1 cellular context compared by ENCODE assay signal in the genomic region with DNA sequence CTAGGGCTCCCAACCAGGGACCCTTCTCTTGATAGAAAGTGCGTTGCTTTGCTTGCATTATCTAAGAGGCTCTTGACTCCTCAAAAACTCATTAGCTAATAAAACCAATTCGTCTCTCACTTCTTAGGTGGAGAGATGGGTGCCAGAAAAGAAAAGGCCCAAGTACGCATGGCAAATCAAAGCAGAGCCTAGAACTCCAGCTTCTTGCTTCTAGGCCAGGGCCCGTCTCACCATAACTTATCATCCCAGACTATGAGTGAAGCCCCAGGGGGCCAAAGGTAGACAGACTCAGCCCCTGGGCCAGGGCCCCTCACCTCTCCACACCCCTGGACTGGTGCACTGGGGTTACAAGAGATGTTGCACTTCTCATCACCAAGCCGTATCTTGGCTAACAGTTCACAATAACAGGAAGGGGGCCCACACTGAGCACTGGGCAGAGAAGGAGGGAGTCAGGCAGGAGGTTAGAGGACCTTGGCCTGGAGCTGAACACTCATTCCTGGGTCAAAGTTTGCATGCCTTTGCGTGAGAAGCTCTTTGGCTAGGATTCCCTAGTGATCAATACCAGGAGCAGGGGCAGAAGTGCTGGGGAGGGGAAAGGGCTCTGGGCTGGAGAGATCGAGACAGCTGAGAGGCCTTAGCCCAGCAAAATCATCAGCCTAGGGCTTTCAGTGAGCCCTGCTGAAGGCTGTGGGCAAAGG.
TF ChIP-seq lines count a peak whose summit lies in the region.

No MANE protein-coding gene starts in this region.

TF ChIP-seq in HepG2, 621 proteins besides CTCF, POLR2A, EP300 and RAD21 (continued from another document and continues in another):
- no peak for TF ChIP-seq GRHL1 (CRISPR knock-in tag; conservative IDR thresholded peaks at IDR 0.05)
- peak; percentile 86; the same call in 1 of the 2 replicates for TF ChIP-seq REPIN1 (CRISPR knock-in tag; IDR thresholded peaks at IDR 0.05; ENCODE audit: borderline replicate concordance, low read depth)
- TF ChIP-seq ZNF253 (CRISPR knock-in tag; IDR thresholded peaks at IDR 0.05; ENCODE audit: borderline replicate concordance) = no peak
- no peak for TF ChIP-seq ATF6 (CRISPR knock-in tag; conservative IDR thresholded peaks at IDR 0.05)
- TF ChIP-seq MBD4 (IDR thresholded peaks at IDR 0.05; ENCODE audit: borderline replicate concordance, low read length) = no peak
- TF ChIP-seq, protein P1, sequence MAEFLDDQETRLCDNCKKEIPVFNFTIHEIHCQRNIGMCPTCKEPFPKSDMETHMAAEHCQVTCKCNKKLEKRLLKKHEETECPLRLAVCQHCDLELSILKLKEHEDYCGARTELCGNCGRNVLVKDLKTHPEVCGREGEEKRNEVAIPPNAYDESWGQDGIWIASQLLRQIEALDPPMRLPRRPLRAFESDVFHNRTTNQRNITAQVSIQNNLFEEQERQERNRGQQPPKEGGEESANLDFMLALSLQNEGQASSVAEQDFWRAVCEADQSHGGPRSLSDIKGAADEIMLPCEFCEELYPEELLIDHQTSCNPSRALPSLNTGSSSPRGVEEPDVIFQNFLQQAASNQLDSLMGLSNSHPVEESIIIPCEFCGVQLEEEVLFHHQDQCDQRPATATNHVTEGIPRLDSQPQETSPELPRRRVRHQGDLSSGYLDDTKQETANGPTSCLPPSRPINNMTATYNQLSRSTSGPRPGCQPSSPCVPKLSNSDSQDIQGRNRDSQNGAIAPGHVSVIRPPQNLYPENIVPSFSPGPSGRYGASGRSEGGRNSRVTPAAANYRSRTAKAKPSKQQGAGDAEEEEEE (CRISPR knock-in tag; IDR thresholded peaks at IDR 0.05; ENCODE audit: borderline replicate concordance) = no peak
- no peak for TF ChIP-seq STAG1 (CRISPR knock-in tag; IDR thresholded peaks at IDR 0.05)
- no peak for TF ChIP-seq HMG20B (CRISPR knock-in tag; conservative IDR thresholded peaks at IDR 0.05)
- TF ChIP-seq HBP1 (CRISPR knock-in tag; IDR thresholded peaks at IDR 0.05; ENCODE audit: low read depth) = no peak
- TF ChIP-seq CENPX (CRISPR knock-in tag; IDR thresholded peaks at IDR 0.05) = no peak
- TF ChIP-seq POGZ (CRISPR knock-in tag; IDR thresholded peaks at IDR 0.05) = peak; percentile 91
- TF ChIP-seq ELF3 (CRISPR knock-in tag; IDR thresholded peaks at IDR 0.05) = peak; percentile 87
- TF ChIP-seq ZNF34 (CRISPR knock-in tag; IDR thresholded peaks at IDR 0.05; ENCODE audit: borderline replicate concordance) = no peak
- TF ChIP-seq ARNT (IDR thresholded peaks at IDR 0.05) = peak; percentile 97; the same call in 1 of the 2 replicates
- no peak; the same call in 1 of the 2 replicates for TF ChIP-seq ZNF563 (CRISPR knock-in tag; IDR thresholded peaks at IDR 0.05)
- peak; percentile 50 for TF ChIP-seq ELF1 (CRISPR knock-in tag; IDR thresholded peaks at IDR 0.05)
- peak; percentile 98 for TF ChIP-seq SALL1 (CRISPR knock-in tag; IDR thresholded peaks at IDR 0.05)
- TF ChIP-seq ZNF737 (CRISPR knock-in tag; IDR thresholded peaks at IDR 0.05; ENCODE audit: borderline replicate concordance) = no peak
- TF ChIP-seq NFE2L1 (CRISPR knock-in tag; IDR thresholded peaks at IDR 0.05; ENCODE audit: borderline replicate concordance) = no peak
- no peak for TF ChIP-seq HNRNPUL1 (IDR thresholded peaks at IDR 0.05; ENCODE audit: low read depth, low read length)
- TF ChIP-seq ZBTB26 (CRISPR knock-in tag; IDR thresholded peaks at IDR 0.05; ENCODE audit: borderline replicate concordance) = no peak
- TF ChIP-seq MLX (CRISPR knock-in tag; IDR thresholded peaks at IDR 0.05) = peak; percentile 86
- peak; percentile 54; the same call in 1 of the 2 replicates for TF ChIP-seq SP5 (CRISPR knock-in tag; IDR thresholded peaks at IDR 0.05; ENCODE audit: borderline replicate concordance, low read depth)
- peak; percentile 63; the same call in 1 of the 2 replicates for TF ChIP-seq ZFY (CRISPR knock-in tag; IDR thresholded peaks at IDR 0.05)
- 0 out of 2 replicates have a peak, but pooled peaks have one; percentile 68 for TF ChIP-seq MIER2 (CRISPR knock-in tag; IDR thresholded peaks at IDR 0.05)
- no peak for TF ChIP-seq ZNF513 (CRISPR knock-in tag; conservative IDR thresholded peaks at IDR 0.05)
- no peak for TF ChIP-seq MYC (CRISPR knock-in tag; IDR thresholded peaks at IDR 0.05; ENCODE audit: borderline replicate concordance)
- TF ChIP-seq, protein P2, sequence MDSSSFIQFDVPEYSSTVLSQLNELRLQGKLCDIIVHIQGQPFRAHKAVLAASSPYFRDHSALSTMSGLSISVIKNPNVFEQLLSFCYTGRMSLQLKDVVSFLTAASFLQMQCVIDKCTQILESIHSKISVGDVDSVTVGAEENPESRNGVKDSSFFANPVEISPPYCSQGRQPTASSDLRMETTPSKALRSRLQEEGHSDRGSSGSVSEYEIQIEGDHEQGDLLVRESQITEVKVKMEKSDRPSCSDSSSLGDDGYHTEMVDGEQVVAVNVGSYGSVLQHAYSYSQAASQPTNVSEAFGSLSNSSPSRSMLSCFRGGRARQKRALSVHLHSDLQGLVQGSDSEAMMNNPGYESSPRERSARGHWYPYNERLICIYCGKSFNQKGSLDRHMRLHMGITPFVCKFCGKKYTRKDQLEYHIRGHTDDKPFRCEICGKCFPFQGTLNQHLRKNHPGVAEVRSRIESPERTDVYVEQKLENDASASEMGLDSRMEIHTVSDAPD (CRISPR knock-in tag; IDR thresholded peaks at IDR 0.05) = no peak
- TF ChIP-seq SUZ12 (IDR thresholded peaks at IDR 0.05; ENCODE audit: low read depth, low read length) = no peak
- TF ChIP-seq GATAD1 (CRISPR knock-in tag; IDR thresholded peaks at IDR 0.05) = no peak
- TF ChIP-seq NR2F6 (IDR thresholded peaks at IDR 0.05) = peak; percentile 91
- peak; percentile 95 for TF ChIP-seq NR2F6 (CRISPR knock-in tag; IDR thresholded peaks at IDR 0.05)
- no peak for TF ChIP-seq ZNF674 (CRISPR knock-in tag; IDR thresholded peaks at IDR 0.05; ENCODE audit: low read depth)
- TF ChIP-seq RBM39 (IDR thresholded peaks at IDR 0.05; ENCODE audit: low read depth, low read length, poor library complexity, severe bottlenecking) = no peak
- TF ChIP-seq, protein P3, sequence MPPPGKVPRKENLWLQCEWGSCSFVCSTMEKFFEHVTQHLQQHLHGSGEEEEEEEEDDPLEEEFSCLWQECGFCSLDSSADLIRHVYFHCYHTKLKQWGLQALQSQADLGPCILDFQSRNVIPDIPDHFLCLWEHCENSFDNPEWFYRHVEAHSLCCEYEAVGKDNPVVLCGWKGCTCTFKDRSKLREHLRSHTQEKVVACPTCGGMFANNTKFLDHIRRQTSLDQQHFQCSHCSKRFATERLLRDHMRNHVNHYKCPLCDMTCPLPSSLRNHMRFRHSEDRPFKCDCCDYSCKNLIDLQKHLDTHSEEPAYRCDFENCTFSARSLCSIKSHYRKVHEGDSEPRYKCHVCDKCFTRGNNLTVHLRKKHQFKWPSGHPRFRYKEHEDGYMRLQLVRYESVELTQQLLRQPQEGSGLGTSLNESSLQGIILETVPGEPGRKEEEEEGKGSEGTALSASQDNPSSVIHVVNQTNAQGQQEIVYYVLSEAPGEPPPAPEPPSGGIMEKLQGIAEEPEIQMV (CRISPR knock-in tag; IDR thresholded peaks at IDR 0.05; ENCODE audit: low read depth) = 0 out of 2 replicates have a peak, but pooled peaks have one; percentile 33
- no peak for TF ChIP-seq SNAPC5 (CRISPR knock-in tag; IDR thresholded peaks at IDR 0.05; ENCODE audit: borderline replicate concordance)
- no peak for TF ChIP-seq PCBP2 (optimal IDR thresholded peaks at IDR 0.05; ENCODE audit: low read depth, low read length, poor library complexity, severe bottlenecking)
- TF ChIP-seq, protein P4, sequence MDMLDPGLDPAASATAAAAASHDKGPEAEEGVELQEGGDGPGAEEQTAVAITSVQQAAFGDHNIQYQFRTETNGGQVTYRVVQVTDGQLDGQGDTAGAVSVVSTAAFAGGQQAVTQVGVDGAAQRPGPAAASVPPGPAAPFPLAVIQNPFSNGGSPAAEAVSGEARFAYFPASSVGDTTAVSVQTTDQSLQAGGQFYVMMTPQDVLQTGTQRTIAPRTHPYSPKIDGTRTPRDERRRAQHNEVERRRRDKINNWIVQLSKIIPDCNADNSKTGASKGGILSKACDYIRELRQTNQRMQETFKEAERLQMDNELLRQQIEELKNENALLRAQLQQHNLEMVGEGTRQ (IDR thresholded peaks at IDR 0.05; ENCODE audit: low read depth, low read length) = no peak
- TF ChIP-seq, protein P4 (CRISPR knock-in tag; IDR thresholded peaks at IDR 0.05; ENCODE audit: borderline replicate concordance) = no peak; the same call in 1 of the 2 replicates
- 0 out of 2 replicates have a peak, but pooled peaks have one; percentile 60 for TF ChIP-seq BRCA1 (CRISPR knock-in tag; IDR thresholded peaks at IDR 0.05)
- no peak for TF ChIP-seq KDM5A (IDR thresholded peaks at IDR 0.05; ENCODE audit: borderline replicate concordance, low read length)
- TF ChIP-seq ZNF788 (CRISPR knock-in tag; IDR thresholded peaks at IDR 0.05; ENCODE audit: borderline replicate concordance) = peak; percentile 94; the same call in 1 of the 2 replicates
- TF ChIP-seq ZFP82 (CRISPR knock-in tag; IDR thresholded peaks at IDR 0.05; ENCODE audit: borderline replicate concordance) = no peak
- TF ChIP-seq PAF1 (CRISPR knock-in tag; IDR thresholded peaks at IDR 0.05) = no peak
